Comparison of ENCODE assay signal across 1 cellular context in genomic region chr7:104207731-104208420, GRCh38.
TF ChIP-seq lines count a peak whose summit lies in the region.

Gene ORC5 (minus strand): TSS chr7:104208013. CDS start chr7:104207904, 109 bp downstream.

TF ChIP-seq in HepG2, 621 proteins besides CTCF, POLR2A, EP300 and RAD21 (continued from another document and continues in another):
- peak; percentile 64; the same call in 1 of the 2 replicates for TF ChIP-seq ZSCAN12 (CRISPR knock-in tag; IDR thresholded peaks at IDR 0.05)
- no peak for TF ChIP-seq NFIB (CRISPR knock-in tag; IDR thresholded peaks at IDR 0.05; ENCODE audit: borderline replicate concordance)
- TF ChIP-seq ZNF770 (CRISPR knock-in tag; IDR thresholded peaks at IDR 0.05): peak; percentile 73
- TF ChIP-seq FOXM1 (CRISPR knock-in tag; IDR thresholded peaks at IDR 0.05): no peak
- TF ChIP-seq CBX2 (IDR thresholded peaks at IDR 0.05; ENCODE audit: low read depth, low read length): no peak
- TF ChIP-seq CBX2 (CRISPR knock-in tag; IDR thresholded peaks at IDR 0.05; ENCODE audit: low read depth): no peak
- TF ChIP-seq, protein P1, sequence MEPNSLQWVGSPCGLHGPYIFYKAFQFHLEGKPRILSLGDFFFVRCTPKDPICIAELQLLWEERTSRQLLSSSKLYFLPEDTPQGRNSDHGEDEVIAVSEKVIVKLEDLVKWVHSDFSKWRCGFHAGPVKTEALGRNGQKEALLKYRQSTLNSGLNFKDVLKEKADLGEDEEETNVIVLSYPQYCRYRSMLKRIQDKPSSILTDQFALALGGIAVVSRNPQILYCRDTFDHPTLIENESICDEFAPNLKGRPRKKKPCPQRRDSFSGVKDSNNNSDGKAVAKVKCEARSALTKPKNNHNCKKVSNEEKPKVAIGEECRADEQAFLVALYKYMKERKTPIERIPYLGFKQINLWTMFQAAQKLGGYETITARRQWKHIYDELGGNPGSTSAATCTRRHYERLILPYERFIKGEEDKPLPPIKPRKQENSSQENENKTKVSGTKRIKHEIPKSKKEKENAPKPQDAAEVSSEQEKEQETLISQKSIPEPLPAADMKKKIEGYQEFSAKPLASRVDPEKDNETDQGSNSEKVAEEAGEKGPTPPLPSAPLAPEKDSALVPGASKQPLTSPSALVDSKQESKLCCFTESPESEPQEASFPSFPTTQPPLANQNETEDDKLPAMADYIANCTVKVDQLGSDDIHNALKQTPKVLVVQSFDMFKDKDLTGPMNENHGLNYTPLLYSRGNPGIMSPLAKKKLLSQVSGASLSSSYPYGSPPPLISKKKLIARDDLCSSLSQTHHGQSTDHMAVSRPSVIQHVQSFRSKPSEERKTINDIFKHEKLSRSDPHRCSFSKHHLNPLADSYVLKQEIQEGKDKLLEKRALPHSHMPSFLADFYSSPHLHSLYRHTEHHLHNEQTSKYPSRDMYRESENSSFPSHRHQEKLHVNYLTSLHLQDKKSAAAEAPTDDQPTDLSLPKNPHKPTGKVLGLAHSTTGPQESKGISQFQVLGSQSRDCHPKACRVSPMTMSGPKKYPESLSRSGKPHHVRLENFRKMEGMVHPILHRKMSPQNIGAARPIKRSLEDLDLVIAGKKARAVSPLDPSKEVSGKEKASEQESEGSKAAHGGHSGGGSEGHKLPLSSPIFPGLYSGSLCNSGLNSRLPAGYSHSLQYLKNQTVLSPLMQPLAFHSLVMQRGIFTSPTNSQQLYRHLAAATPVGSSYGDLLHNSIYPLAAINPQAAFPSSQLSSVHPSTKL (CRISPR knock-in tag; IDR thresholded peaks at IDR 0.05): peak; percentile 54; the same call in 1 of the 2 replicates
- peak; percentile 65 for TF ChIP-seq NKX3-1 (CRISPR knock-in tag; IDR thresholded peaks at IDR 0.05)
- peak; percentile 86 for TF ChIP-seq HNF1B (CRISPR knock-in tag; IDR thresholded peaks at IDR 0.05)
- no peak for TF ChIP-seq ZNF850 (CRISPR knock-in tag; conservative IDR thresholded peaks at IDR 0.05)
- TF ChIP-seq, protein P2, sequence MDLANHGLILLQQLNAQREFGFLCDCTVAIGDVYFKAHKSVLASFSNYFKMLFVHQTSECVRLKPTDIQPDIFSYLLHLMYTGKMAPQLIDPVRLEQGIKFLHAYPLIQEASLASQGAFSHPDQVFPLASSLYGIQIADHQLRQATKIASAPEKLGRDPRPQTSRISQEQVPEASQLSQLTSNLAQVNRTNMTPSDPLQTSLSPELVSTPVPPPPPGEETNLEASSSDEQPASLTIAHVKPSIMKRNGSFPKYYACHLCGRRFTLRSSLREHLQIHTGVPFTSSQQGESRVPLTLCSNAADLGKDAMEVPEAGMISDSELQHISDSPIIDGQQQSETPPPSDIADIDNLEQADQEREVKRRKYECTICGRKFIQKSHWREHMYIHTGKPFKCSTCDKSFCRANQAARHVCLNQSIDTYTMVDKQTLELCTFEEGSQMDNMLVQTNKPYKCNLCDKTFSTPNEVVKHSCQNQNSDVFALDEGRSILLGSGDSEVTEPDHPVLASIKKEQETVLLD (CRISPR knock-in tag; IDR thresholded peaks at IDR 0.05; ENCODE audit: low read depth): no peak
- no peak for TF ChIP-seq RFX5 (IDR thresholded peaks at IDR 0.05; ENCODE audit: low read depth, low read length)
- peak; percentile 90 for TF ChIP-seq ZFX (CRISPR knock-in tag; IDR thresholded peaks at IDR 0.05; ENCODE audit: low read depth)
- no peak for TF ChIP-seq ZSCAN22 (CRISPR knock-in tag; IDR thresholded peaks at IDR 0.05)
- 0 out of 2 replicates have a peak, but pooled peaks have one; percentile 17 for TF ChIP-seq ZNF232 (CRISPR knock-in tag; IDR thresholded peaks at IDR 0.05; ENCODE audit: borderline replicate concordance)
- no peak for TF ChIP-seq ZFP62 (CRISPR knock-in tag; IDR thresholded peaks at IDR 0.05)
- peak; percentile 97 for TF ChIP-seq SPEN (CRISPR knock-in tag; IDR thresholded peaks at IDR 0.05; ENCODE audit: low read depth)
- TF ChIP-seq ZNF891 (CRISPR knock-in tag; IDR thresholded peaks at IDR 0.05): peak; percentile 93
- TF ChIP-seq PCBP2 (optimal IDR thresholded peaks at IDR 0.05; ENCODE audit: low read depth, low read length, poor library complexity, severe bottlenecking): no peak
- TF ChIP-seq NR2F2 (IDR thresholded peaks at IDR 0.05; ENCODE audit: borderline replicate concordance, low read depth): peak; percentile 27; the same call in 1 of the 2 replicates
- peak; percentile 13; the same call in 1 of the 2 replicates for TF ChIP-seq ZSCAN25 (CRISPR knock-in tag; IDR thresholded peaks at IDR 0.05)
- peak; percentile 40; the same call in 1 of the 2 replicates for TF ChIP-seq ZNF563 (CRISPR knock-in tag; IDR thresholded peaks at IDR 0.05)
- no peak for TF ChIP-seq SNRNP70 (IDR thresholded peaks at IDR 0.05; ENCODE audit: low read depth, low read length)
- peak; percentile 81 for TF ChIP-seq CBX1 (IDR thresholded peaks at IDR 0.05; ENCODE audit: low read depth)
- peak; percentile 93 for TF ChIP-seq HOXA3 (CRISPR knock-in tag; IDR thresholded peaks at IDR 0.05)
- no peak for TF ChIP-seq ZNF24 (IDR thresholded peaks at IDR 0.05)
- peak; percentile 86 for TF ChIP-seq HNRNPLL (IDR thresholded peaks at IDR 0.05; ENCODE audit: low read depth, low read length, poor library complexity, severe bottlenecking)
- peak; percentile 53; the same call in 1 of the 2 replicates for TF ChIP-seq TOE1 (CRISPR knock-in tag; IDR thresholded peaks at IDR 0.05)
- no peak for TF ChIP-seq HDAC6 (IDR thresholded peaks at IDR 0.05; ENCODE audit: low read depth, low read length)
- TF ChIP-seq PHF8 (CRISPR knock-in tag; IDR thresholded peaks at IDR 0.05): peak; percentile 96
- TF ChIP-seq ISL2 (CRISPR knock-in tag; IDR thresholded peaks at IDR 0.05): peak; percentile 67
- TF ChIP-seq, protein P3, sequence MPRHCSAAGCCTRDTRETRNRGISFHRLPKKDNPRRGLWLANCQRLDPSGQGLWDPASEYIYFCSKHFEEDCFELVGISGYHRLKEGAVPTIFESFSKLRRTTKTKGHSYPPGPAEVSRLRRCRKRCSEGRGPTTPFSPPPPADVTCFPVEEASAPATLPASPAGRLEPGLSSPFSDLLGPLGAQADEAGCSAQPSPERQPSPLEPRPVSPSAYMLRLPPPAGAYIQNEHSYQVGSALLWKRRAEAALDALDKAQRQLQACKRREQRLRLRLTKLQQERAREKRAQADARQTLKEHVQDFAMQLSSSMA (CRISPR knock-in tag; IDR thresholded peaks at IDR 0.05): no peak
- 0 out of 2 replicates have a peak, but pooled peaks have one; percentile 17 for TF ChIP-seq FOXP4 (CRISPR knock-in tag; IDR thresholded peaks at IDR 0.05)
- peak; percentile 39; the same call in 1 of the 2 replicates for TF ChIP-seq NCOA1 (CRISPR knock-in tag; IDR thresholded peaks at IDR 0.05)
- TF ChIP-seq, protein P4, sequence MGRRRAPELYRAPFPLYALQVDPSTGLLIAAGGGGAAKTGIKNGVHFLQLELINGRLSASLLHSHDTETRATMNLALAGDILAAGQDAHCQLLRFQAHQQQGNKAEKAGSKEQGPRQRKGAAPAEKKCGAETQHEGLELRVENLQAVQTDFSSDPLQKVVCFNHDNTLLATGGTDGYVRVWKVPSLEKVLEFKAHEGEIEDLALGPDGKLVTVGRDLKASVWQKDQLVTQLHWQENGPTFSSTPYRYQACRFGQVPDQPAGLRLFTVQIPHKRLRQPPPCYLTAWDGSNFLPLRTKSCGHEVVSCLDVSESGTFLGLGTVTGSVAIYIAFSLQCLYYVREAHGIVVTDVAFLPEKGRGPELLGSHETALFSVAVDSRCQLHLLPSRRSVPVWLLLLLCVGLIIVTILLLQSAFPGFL (CRISPR knock-in tag; IDR thresholded peaks at IDR 0.05): no peak
- no peak for TF ChIP-seq ZSCAN30 (CRISPR knock-in tag; IDR thresholded peaks at IDR 0.05)
- TF ChIP-seq MATR3 (CRISPR knock-in tag; IDR thresholded peaks at IDR 0.05): no peak
- no peak; the same call in 1 of the 2 replicates for TF ChIP-seq ZNF337 (CRISPR knock-in tag; IDR thresholded peaks at IDR 0.05; ENCODE audit: borderline replicate concordance, low read depth)
- no peak; the same call in 1 of the 2 replicates for TF ChIP-seq PHF21A (CRISPR knock-in tag; IDR thresholded peaks at IDR 0.05)
- TF ChIP-seq NFYC (CRISPR knock-in tag; IDR thresholded peaks at IDR 0.05): no peak
- TF ChIP-seq, protein P5, sequence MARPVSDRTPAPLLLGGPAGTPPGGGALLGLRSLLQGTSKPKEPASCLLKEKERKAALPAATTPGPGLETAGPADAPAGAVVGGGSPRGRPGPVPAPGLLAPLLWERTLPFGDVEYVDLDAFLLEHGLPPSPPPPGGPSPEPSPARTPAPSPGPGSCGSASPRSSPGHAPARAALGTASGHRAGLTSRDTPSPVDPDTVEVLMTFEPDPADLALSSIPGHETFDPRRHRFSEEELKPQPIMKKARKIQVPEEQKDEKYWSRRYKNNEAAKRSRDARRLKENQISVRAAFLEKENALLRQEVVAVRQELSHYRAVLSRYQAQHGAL (CRISPR knock-in tag; IDR thresholded peaks at IDR 0.05; ENCODE audit: not compliant biosample characterization): no peak
- no peak; the same call in 1 of the 2 replicates for TF ChIP-seq KLF11 (CRISPR knock-in tag; IDR thresholded peaks at IDR 0.05)
- peak; percentile 79; the same call in 1 of the 2 replicates for TF ChIP-seq MEIS1 (CRISPR knock-in tag; IDR thresholded peaks at IDR 0.05; ENCODE audit: borderline replicate concordance)
- TF ChIP-seq, protein P6, sequence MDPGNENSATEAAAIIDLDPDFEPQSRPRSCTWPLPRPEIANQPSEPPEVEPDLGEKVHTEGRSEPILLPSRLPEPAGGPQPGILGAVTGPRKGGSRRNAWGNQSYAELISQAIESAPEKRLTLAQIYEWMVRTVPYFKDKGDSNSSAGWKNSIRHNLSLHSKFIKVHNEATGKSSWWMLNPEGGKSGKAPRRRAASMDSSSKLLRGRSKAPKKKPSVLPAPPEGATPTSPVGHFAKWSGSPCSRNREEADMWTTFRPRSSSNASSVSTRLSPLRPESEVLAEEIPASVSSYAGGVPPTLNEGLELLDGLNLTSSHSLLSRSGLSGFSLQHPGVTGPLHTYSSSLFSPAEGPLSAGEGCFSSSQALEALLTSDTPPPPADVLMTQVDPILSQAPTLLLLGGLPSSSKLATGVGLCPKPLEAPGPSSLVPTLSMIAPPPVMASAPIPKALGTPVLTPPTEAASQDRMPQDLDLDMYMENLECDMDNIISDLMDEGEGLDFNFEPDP (CRISPR knock-in tag; conservative IDR thresholded peaks at IDR 0.05): no peak
- TF ChIP-seq, protein P7, sequence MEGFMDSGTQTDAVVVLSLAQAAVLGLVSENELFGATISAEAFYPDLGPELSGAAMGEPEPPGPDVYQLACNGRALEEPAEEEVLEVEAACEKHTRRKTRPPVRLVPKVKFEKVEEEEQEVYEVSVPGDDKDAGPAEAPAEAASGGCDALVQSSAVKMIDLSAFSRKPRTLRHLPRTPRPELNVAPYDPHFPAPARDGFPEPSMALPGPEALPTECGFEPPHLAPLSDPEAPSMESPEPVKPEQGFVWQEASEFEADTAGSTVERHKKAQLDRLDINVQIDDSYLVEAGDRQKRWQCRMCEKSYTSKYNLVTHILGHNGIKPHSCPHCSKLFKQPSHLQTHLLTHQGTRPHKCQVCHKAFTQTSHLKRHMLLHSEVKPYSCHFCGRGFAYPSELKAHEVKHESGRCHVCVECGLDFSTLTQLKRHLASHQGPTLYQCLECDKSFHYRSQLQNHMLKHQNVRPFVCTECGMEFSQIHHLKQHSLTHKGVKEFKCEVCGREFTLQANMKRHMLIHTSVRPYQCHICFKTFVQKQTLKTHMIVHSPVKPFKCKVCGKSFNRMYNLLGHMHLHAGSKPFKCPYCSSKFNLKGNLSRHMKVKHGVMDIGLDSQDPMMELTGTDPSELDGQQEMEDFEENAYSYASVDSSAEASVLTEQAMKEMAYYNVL (CRISPR knock-in tag; IDR thresholded peaks at IDR 0.05; ENCODE audit: borderline replicate concordance): no peak
- TF ChIP-seq ELF4 (CRISPR knock-in tag; IDR thresholded peaks at IDR 0.05; ENCODE audit: borderline replicate concordance): no peak; the same call in 1 of the 2 replicates
- TF ChIP-seq SETDB1 (CRISPR knock-in tag; IDR thresholded peaks at IDR 0.05; ENCODE audit: borderline replicate concordance): no peak
- TF ChIP-seq ZNF598 (CRISPR knock-in tag; IDR thresholded peaks at IDR 0.05; ENCODE audit: borderline replicate concordance): peak; percentile 83; the same call in 1 of the 2 replicates
